ENCODE assay signal across 27 cellular contexts in the genomic region with DNA sequence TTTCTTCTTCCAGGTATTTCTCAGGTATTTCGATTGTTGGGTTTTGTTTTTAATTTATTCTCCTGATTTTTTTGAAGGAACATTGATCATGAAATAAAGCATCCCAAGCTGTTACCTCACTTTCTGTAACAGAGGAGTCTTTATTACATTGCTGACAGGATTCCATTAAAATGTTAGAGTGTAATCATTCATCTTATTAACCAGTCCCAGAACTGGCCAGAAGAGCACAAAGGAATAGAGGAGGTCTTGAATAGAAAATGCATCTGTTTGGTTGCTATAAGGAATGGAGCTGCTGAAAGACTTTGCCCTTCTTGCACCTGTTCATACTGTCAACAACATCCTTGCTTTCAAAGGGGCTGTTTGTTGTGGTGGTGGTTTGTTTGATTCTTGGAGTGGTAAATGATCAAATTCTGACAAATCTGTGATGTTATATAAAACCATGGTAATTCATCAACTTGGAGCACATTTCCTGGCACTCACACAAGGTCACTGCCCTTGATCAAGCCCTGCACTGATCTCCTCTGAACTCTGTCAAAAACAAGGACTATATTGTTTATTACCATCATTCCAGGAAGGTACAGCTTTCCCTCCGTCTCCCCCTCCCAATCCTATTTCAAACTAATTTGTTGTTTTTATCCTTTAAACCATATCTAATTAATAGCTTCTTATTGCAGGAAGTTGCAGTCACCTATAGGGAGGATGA.
"Had no signal": no experiment of that assay in that cellular context is flagged by ENCODE, and none has a peak within 500 bp of the region (broad histone marks: within the 10 kb centered on the region; RNA-seq: fewer than 3 reads in every experiment).

No MANE protein-coding gene starts in this region.

- H3K27me3 Mint-ChIP-seq: activated CD4-positive, alpha-beta memory T cell treated with anti-CD3 and anti-CD28 coated beads for 36 hours; activated CD4-positive, alpha-beta T cell treated with anti-CD3 and anti-CD28 coated beads for 36 hours; activated CD4-positive, alpha-beta T cell treated with anti-CD3 and anti-CD28 coated beads, Interleukin-2, amount 10 ng/mL, durations not matched to agents 24 days and 14 days; activated CD8-positive, alpha-beta memory T cell treated with anti-CD3 and anti-CD28 coated beads, Interleukin-2, amount 10 ng/mL, durations not matched to agents 7 days and 5 days; activated naive CD4-positive, alpha-beta T cell treated with anti-CD3 and anti-CD28 coated beads, Interleukin-2, amount 10 ng/mL, durations not matched to agents 7 days and 5 days; activated naive CD8-positive, alpha-beta T cell treated with anti-CD3 and anti-CD28 coated beads, Interleukin-2, amount 10 ng/mL, durations not matched to agents 7 days and 5 days; central memory CD8-positive, alpha-beta T cell; dendritic cell treated with granulocyte-macrophage colony-stimulating factor and Interleukin-4, amounts not matched to agents 40 ng/mL and 50 ng/mL, for 4 days had no signal

- H3K27ac Mint-ChIP-seq: activated CD4-positive, alpha-beta memory T cell treated with anti-CD3 and anti-CD28 coated beads for 36 hours; activated CD4-positive, alpha-beta T cell treated with anti-CD3 and anti-CD28 coated beads for 36 hours; activated CD4-positive, alpha-beta T cell treated with anti-CD3 and anti-CD28 coated beads, Interleukin-2, amount 10 ng/mL, durations not matched to agents 24 days and 14 days; activated CD8-positive, alpha-beta memory T cell treated with anti-CD3 and anti-CD28 coated beads, Interleukin-2, amount 10 ng/mL, durations not matched to agents 7 days and 5 days; activated CD8-positive, alpha-beta T cell treated with anti-CD3 and anti-CD28 coated beads, Interleukin-2, amount 10 ng/mL, durations not matched to agents 7 days and 5 days; activated naive CD4-positive, alpha-beta T cell treated with anti-CD3 and anti-CD28 coated beads, Interleukin-2, amount 10 ng/mL, durations not matched to agents 7 days and 5 days; activated naive CD4-positive, alpha-beta T cell treated with anti-CD3 and anti-CD28 coated beads, Interleukin-2, amount 50 U/mL, for 72 hours; activated naive CD8-positive, alpha-beta T cell treated with anti-CD3 and anti-CD28 coated beads, Interleukin-2, amount 10 ng/mL, durations not matched to agents 7 days and 5 days; activated T-cell treated with anti-CD3 and anti-CD28 coated beads, Interleukin-2, amount 50 U/mL, for 24 hours; activated T-cell treated with anti-CD3 and anti-CD28 coated beads, Interleukin-2, amount 50 U/mL, for 72 hours; dendritic cell treated with granulocyte-macrophage colony-stimulating factor and Interleukin-4, amounts not matched to agents 40 ng/mL and 50 ng/mL, for 4 days; endodermal cell had no signal

- H3K4me3 Mint-ChIP-seq: activated CD4-positive, alpha-beta memory T cell treated with anti-CD3 and anti-CD28 coated beads for 36 hours; activated CD4-positive, alpha-beta T cell treated with anti-CD3 and anti-CD28 coated beads for 36 hours; activated CD4-positive, alpha-beta T cell treated with anti-CD3 and anti-CD28 coated beads, Interleukin-2, amount 10 ng/mL, durations not matched to agents 24 days and 14 days; activated CD8-positive, alpha-beta memory T cell treated with anti-CD3 and anti-CD28 coated beads, Interleukin-2, amount 10 ng/mL, durations not matched to agents 7 days and 5 days; activated CD8-positive, alpha-beta T cell treated with anti-CD3 and anti-CD28 coated beads, Interleukin-2, amount 10 ng/mL, durations not matched to agents 7 days and 5 days; activated naive CD4-positive, alpha-beta T cell treated with anti-CD3 and anti-CD28 coated beads, Interleukin-2, amount 10 ng/mL, durations not matched to agents 7 days and 5 days; activated naive CD8-positive, alpha-beta T cell treated with anti-CD3 and anti-CD28 coated beads, Interleukin-2, amount 10 ng/mL, durations not matched to agents 7 days and 5 days; activated T-cell treated with anti-CD3 and anti-CD28 coated beads, Interleukin-2, amount 50 U/mL, for 24 hours; activated T-cell treated with anti-CD3 and anti-CD28 coated beads, Interleukin-2, amount 50 U/mL, for 72 hours; central memory CD8-positive, alpha-beta T cell; dendritic cell treated with granulocyte-macrophage colony-stimulating factor and Interleukin-4, amounts not matched to agents 40 ng/mL and 50 ng/mL, for 4 days; endodermal cell had no signal

- H3K4me1 Mint-ChIP-seq: activated CD4-positive, alpha-beta T cell treated with anti-CD3 and anti-CD28 coated beads for 36 hours; activated CD4-positive, alpha-beta T cell treated with anti-CD3 and anti-CD28 coated beads, Interleukin-2, amount 10 ng/mL, durations not matched to agents 24 days and 14 days; activated CD8-positive, alpha-beta memory T cell treated with anti-CD3 and anti-CD28 coated beads, Interleukin-2, amount 10 ng/mL, durations not matched to agents 7 days and 5 days; activated naive CD4-positive, alpha-beta T cell treated with anti-CD3 and anti-CD28 coated beads, Interleukin-2, amount 10 ng/mL, durations not matched to agents 7 days and 5 days; activated naive CD8-positive, alpha-beta T cell treated with anti-CD3 and anti-CD28 coated beads, Interleukin-2, amount 10 ng/mL, durations not matched to agents 7 days and 5 days; central memory CD8-positive, alpha-beta T cell; endodermal cell had no signal

- DNase-seq: activated CD4-positive, alpha-beta memory T cell treated with anti-CD3 and anti-CD28 coated beads for 36 hours; activated CD4-positive, alpha-beta T cell treated with anti-CD3 and anti-CD28 coated beads for 36 hours; activated CD4-positive, alpha-beta T cell treated with anti-CD3 and anti-CD28 coated beads, Interleukin-2, amount 10 ng/mL, durations not matched to agents 24 days and 14 days; activated CD4-positive, CD25-positive, alpha-beta regulatory T cell; activated CD4-positive, CD25-positive, alpha-beta regulatory T cell treated with anti-CD3 and anti-CD28 coated beads, Interleukin-2, amount 50 U/mL, for 72 hours; activated CD8-positive, alpha-beta memory T cell treated with anti-CD3 and anti-CD28 coated beads, Interleukin-2, amount 10 ng/mL, durations not matched to agents 7 days and 5 days; activated CD8-positive, alpha-beta memory T cell treated with anti-CD3 and anti-CD28 coated beads, Interleukin-2, amount 50 U/mL, for 4 hours; activated CD8-positive, alpha-beta T cell treated with anti-CD3 and anti-CD28 coated beads, Interleukin-2, amount 10 ng/mL, durations not matched to agents 7 days and 5 days; activated gamma-delta T cell; activated naive CD4-positive, alpha-beta T cell; activated naive CD4-positive, alpha-beta T cell treated with anti-CD3 and anti-CD28 coated beads, Interleukin-2, amount 10 ng/mL, durations not matched to agents 7 days and 5 days; activated naive CD8-positive, alpha-beta T cell treated with anti-CD3 and anti-CD28 coated beads, Interleukin-2, amount 10 ng/mL, durations not matched to agents 7 days and 5 days; activated T-cell treated with anti-CD3 and anti-CD28 coated beads, Interleukin-2, amount 50 U/mL, for 24 hours; activated T-cell treated with anti-CD3 and anti-CD28 coated beads, Interleukin-2, amount 50 U/mL, for 72 hours; brain microvascular endothelial cell; dorsolateral prefrontal cortex; effector memory CD4-positive, alpha-beta T cell; endodermal cell; foreskin fibroblast; head of caudate nucleus; T-helper 2 cell had no signal

- ATAC-seq: activated CD4-positive, alpha-beta T cell treated with anti-CD3 and anti-CD28 coated beads for 36 hours; activated CD8-positive, alpha-beta memory T cell treated with anti-CD3 and anti-CD28 coated beads, Interleukin-2, amount 10 ng/mL, durations not matched to agents 7 days and 5 days; activated CD8-positive, alpha-beta T cell treated with anti-CD3 and anti-CD28 coated beads, Interleukin-2, amount 10 ng/mL, durations not matched to agents 7 days and 5 days; activated naive CD4-positive, alpha-beta T cell treated with anti-CD3 and anti-CD28 coated beads, Interleukin-2, amount 50 U/mL, for 72 hours; activated T-cell treated with anti-CD3 and anti-CD28 coated beads, Interleukin-2, amount 50 U/mL, for 72 hours; esophagus mucosa had no signal

- H3K27me3 ChIP-seq: ascending aorta, brain microvascular endothelial cell had no signal

- H3K9me3 ChIP-seq: ascending aorta had no signal

- H3K9me3 Mint-ChIP-seq: activated CD4-positive, alpha-beta memory T cell treated with anti-CD3 and anti-CD28 coated beads for 36 hours; activated CD4-positive, alpha-beta T cell treated with anti-CD3 and anti-CD28 coated beads, Interleukin-2, amount 10 ng/mL, durations not matched to agents 24 days and 14 days; activated naive CD4-positive, alpha-beta T cell treated with anti-CD3 and anti-CD28 coated beads, Interleukin-2, amount 10 ng/mL, durations not matched to agents 7 days and 5 days; activated naive CD4-positive, alpha-beta T cell treated with anti-CD3 and anti-CD28 coated beads, Interleukin-2, amount 50 U/mL, for 72 hours; activated naive CD8-positive, alpha-beta T cell treated with anti-CD3 and anti-CD28 coated beads, Interleukin-2, amount 10 ng/mL, durations not matched to agents 7 days and 5 days; activated T-cell treated with anti-CD3 and anti-CD28 coated beads, Interleukin-2, amount 50 U/mL, for 24 hours; activated T-cell treated with anti-CD3 and anti-CD28 coated beads, Interleukin-2, amount 50 U/mL, for 72 hours; central memory CD8-positive, alpha-beta T cell; dendritic cell treated with granulocyte-macrophage colony-stimulating factor and Interleukin-4, amounts not matched to agents 40 ng/mL and 50 ng/mL, for 4 days; endodermal cell had no signal

- H3K36me3 ChIP-seq: ascending aorta, brain microvascular endothelial cell had no signal

- H3K27ac ChIP-seq: ascending aorta, brain microvascular endothelial cell, coronary artery, dorsolateral prefrontal cortex had no signal

- H3K36me3 Mint-ChIP-seq: activated CD4-positive, alpha-beta memory T cell treated with anti-CD3 and anti-CD28 coated beads for 36 hours; activated CD8-positive, alpha-beta memory T cell treated with anti-CD3 and anti-CD28 coated beads, Interleukin-2, amount 10 ng/mL, durations not matched to agents 7 days and 5 days; activated naive CD4-positive, alpha-beta T cell treated with anti-CD3 and anti-CD28 coated beads, Interleukin-2, amount 10 ng/mL, durations not matched to agents 7 days and 5 days; activated naive CD4-positive, alpha-beta T cell treated with anti-CD3 and anti-CD28 coated beads, Interleukin-2, amount 50 U/mL, for 72 hours; activated naive CD8-positive, alpha-beta T cell treated with anti-CD3 and anti-CD28 coated beads, Interleukin-2, amount 10 ng/mL, durations not matched to agents 7 days and 5 days had no signal

- H3K4me3 ChIP-seq: ascending aorta, coronary artery, dorsolateral prefrontal cortex had no signal

- H3K4me1 ChIP-seq: ascending aorta had no signal
